In the genomic region with DNA sequence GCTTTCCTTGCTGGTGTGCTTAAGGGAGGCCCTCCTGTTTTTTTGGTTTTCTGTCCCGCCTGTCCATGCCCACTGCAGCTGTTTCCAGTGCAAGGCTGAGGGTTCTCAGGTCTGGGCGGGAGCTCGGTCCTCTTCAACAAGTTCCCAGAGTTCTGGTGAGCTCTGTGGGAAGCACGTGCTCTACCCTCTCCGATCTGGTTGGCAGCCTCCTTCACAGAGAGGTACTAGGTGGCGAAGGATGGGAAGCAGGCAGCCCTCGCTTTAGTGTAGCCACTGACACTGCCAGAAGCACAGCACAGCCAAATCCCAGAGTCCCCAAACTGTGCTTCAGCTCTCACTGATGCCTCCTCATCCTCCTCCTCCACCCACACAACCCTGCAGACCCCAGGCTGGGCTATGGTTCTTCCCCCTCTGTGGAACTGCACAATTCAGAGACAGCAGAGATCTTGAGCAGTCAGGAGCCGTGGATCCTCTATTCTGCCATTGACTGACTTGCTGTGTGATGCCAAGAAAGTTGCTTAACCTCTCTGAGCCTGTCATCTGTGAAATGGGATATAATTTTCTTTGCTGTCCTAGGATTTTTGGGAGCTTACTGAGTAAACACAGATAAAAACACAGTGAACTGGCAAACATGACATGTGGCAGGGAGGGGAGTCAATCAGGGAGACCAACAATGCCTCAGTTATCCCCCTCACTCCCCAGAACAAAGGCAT, we compare ENCODE assay signal across 20 cellular contexts. TPM values are rescaled to one million over a fixed set of nuclear protein-coding genes. Genes with fewer than 3 reads are reported as not detected.
DNase-seq lines count a peak whose midpoint lies in the region; ATAC-seq, FAIRE-seq and TF ChIP-seq lines count a peak whose summit lies in the region.
"Had no signal": no experiment of that assay in that cellular context is flagged by ENCODE, and none has a peak within 500 bp of the region (broad histone marks: within the 10 kb centered on the region; RNA-seq: fewer than 3 reads in every experiment).

No MANE protein-coding gene starts in this region.

- no peaks in the 10 kb centered on the region for H3K27me3 ChIP-seq in Karpas-422 (ENCODE audit: low read length)
- H3K27me3 ChIP-seq in bronchial epithelial cell (ENCODE audit: control insufficient read depth, insufficient read depth, low read length) = no peaks in the 10 kb centered on the region
- H3K27me3 ChIP-seq in heart right ventricle = peaks cover 0 to 14% (median 0%) of the 10 kb centered on the region in 7 donors
- H3K27me3 ChIP-seq in dorsolateral prefrontal cortex = peaks cover 0 to 1% (median 0%) of the 10 kb centered on the region in 45 donors
- no peaks in the 10 kb centered on the region for H3K27me3 ChIP-seq in CD8-positive, alpha-beta memory T cell (ENCODE audit: insufficient read depth, low read length, poor library complexity, severe bottlenecking)
- H3K27me3 ChIP-seq: BE2C had no signal

- H3K36me3 Mint-ChIP-seq in CD8-positive, alpha-beta memory T cell = no peaks in the 10 kb centered on the region
- H3K36me3 Mint-ChIP-seq: CD4-positive, alpha-beta memory T cell had no signal

- H3K4me1 Mint-ChIP-seq in CD8-positive, alpha-beta memory T cell = no peaks in the 10 kb centered on the region
- H3K4me1 Mint-ChIP-seq: CD4-positive, alpha-beta memory T cell had no signal

- H2AFZ ChIP-seq in Karpas-422 (ENCODE audit: low read length) = no peak overlapping the region

- TF ChIP-seq POLR2A in A549 (IDR thresholded peaks at IDR 0.05; ENCODE audit: low read length) = no peak

- TF ChIP-seq EP300 in A549 (IDR thresholded peaks at IDR 0.05) = no peak

- H3K4me3 Mint-ChIP-seq in CD8-positive, alpha-beta memory T cell = no peak overlapping the region
- H3K4me3 Mint-ChIP-seq: CD4-positive, alpha-beta memory T cell had no signal

- H3K9ac ChIP-seq in Karpas-422 (ENCODE audit: low read length) = no peak overlapping the region

- H3K9me3 Mint-ChIP-seq in CD8-positive, alpha-beta memory T cell = no peaks in the 10 kb centered on the region
- H3K9me3 Mint-ChIP-seq: CD4-positive, alpha-beta memory T cell had no signal

- no peak for TF ChIP-seq RAD21 in A549 (conservative IDR thresholded peaks at IDR 0.05 in 1 of 2, IDR thresholded peaks at IDR 0.05 in 1 of 2)

- no peak overlapping the region for H3K27ac Mint-ChIP-seq in CD8-positive, alpha-beta memory T cell
- H3K27ac Mint-ChIP-seq: CD4-positive, alpha-beta memory T cell had no signal

- no peak overlapping the region for H3K4me3 ChIP-seq in A549
- no peak overlapping the region for H3K4me3 ChIP-seq in Karpas-422 (ENCODE audit: low read length)
- no peak overlapping the region for H3K4me3 ChIP-seq in bronchial epithelial cell (ENCODE audit: low read depth, low read length)
- H3K4me3 ChIP-seq in heart right ventricle = no peak overlapping the region
- no peak overlapping the region for H3K4me3 ChIP-seq in dorsolateral prefrontal cortex
- no peak overlapping the region for H3K4me3 ChIP-seq in CD8-positive, alpha-beta memory T cell (ENCODE audit: low read length)

- DNase-seq in A549 (ENCODE audit: low read depth in 1 of 2, low spot score in 1 of 2) (no peak), Karpas-422 (peak; percentile 47), bronchial epithelial cell (ENCODE audit: low read depth) (no peak), heart right ventricle (peak; percentile 43 to 54), dorsolateral prefrontal cortex (no peak), GF-D8 (lab: John Stamatoyannopoulos, UW) (no peak)
- no peak for DNase-seq in CD8-positive, alpha-beta memory T cell
- DNase-seq: BE2C; CD4-positive, alpha-beta memory T cell; COR-L47; DMS153; DMS79 treated with DMSO at 0.1 percent for 48 hours; EL had no signal

- H3K9me3 ChIP-seq in A549 (no peaks in the 10 kb centered on the region), Karpas-422 (ENCODE audit: low read length) (no peaks in the 10 kb centered on the region), heart right ventricle (peaks cover 0 to 9% (median 3%) of the 10 kb centered on the region in 11 donors)
- H3K9me3 ChIP-seq in CD8-positive, alpha-beta memory T cell (ENCODE audit: low read length) = no peaks in the 10 kb centered on the region
- H3K9me3 ChIP-seq: BE2C had no signal

- no peak overlapping the region for H3K4me2 ChIP-seq in A549
- H3K4me2 ChIP-seq in Karpas-422 (ENCODE audit: low read depth, low read length, poor library complexity, severe bottlenecking) = no peak overlapping the region

- H3K36me3 ChIP-seq in Karpas-422 (ENCODE audit: insufficient read depth, low read length) (peaks cover 76% of the 10 kb centered on the region), bronchial epithelial cell (ENCODE audit: control insufficient read depth, insufficient read depth, low read length) (no peaks in the 10 kb centered on the region), heart right ventricle (no peaks in the 10 kb centered on the region)
- H3K36me3 ChIP-seq in CD8-positive, alpha-beta memory T cell (ENCODE audit: insufficient read depth, low read length) = no peaks in the 10 kb centered on the region
- H3K36me3 ChIP-seq: BE2C had no signal

- FAIRE-seq in A549 (lab: Jason Lieb, UNC) (no peak), bronchial epithelial cell (lab: Jason Lieb, UNC) (peak; percentile 43)
- FAIRE-seq: A204.1, D721Med, G401.6, H54 had no signal

- no peak for TF ChIP-seq CTCF in A549 (IDR thresholded peaks at IDR 0.05)
- TF ChIP-seq CTCF in bronchial epithelial cell (IDR thresholded peaks at IDR 0.05; ENCODE audit: insufficient read depth, low read length, severe bottlenecking) = no peak
- no peak for TF ChIP-seq CTCF in heart right ventricle (IDR thresholded peaks at IDR 0.05)
- TF ChIP-seq CTCF in dorsolateral prefrontal cortex (IDR thresholded peaks at IDR 0.05 in 54 of 56, conservative IDR thresholded peaks at IDR 0.05 in 2 of 56; ENCODE audit: low read depth in 1 of 56, partially characterized antibody in 56 of 56) = no peak

- POLR2A ChIA-PET in A549 (lab: Yijun Ruan, JAX) = no interaction called here
- POLR2A ChIA-PET in CD8-positive, alpha-beta memory T cell (lab: Charles Lee) = no interaction called here

- no peaks in the 10 kb centered on the region for H3K9me2 ChIP-seq in Karpas-422 (replicated peaks; ENCODE audit: insufficient read depth, low read length)

- H3K27ac ChIP-seq in A549 (no peak overlapping the region), Karpas-422 (ENCODE audit: low read length) (peak overlapping the region; percentile 2; the same call in 1 of the 2 replicates), heart right ventricle (peak overlapping the region in 4 of 10 donors; percentile 21 to 71 (median 48)), dorsolateral prefrontal cortex (peak overlapping the region in 8 of 59 donors; percentile 6 to 71 (median 57))
- H3K27ac ChIP-seq in CD8-positive, alpha-beta memory T cell (ENCODE audit: low read depth, low read length) = no peak overlapping the region
- H3K27ac ChIP-seq: C4-2B, HL-60 had no signal

- CTCF ChIA-PET in A549 (lab: Yijun Ruan, JAX) = interaction anchor here (0.9 to 1.4 kb wide), 2 partner anchors 9 to 207 kb away, joined by 3 to 4 read pairs; no protein-coding TSS in a partner anchor
- CTCF ChIA-PET in CD8-positive, alpha-beta memory T cell (lab: Charles Lee) = no interaction called here

- H4K20me1 ChIP-seq in Karpas-422 (ENCODE audit: insufficient read depth, low read depth, low read length) = peaks cover 76% of the 10 kb centered on the region

- 16% methylated on average over 8 of the region's 8 CpGs for WGBS in A549 (ENCODE audit: missing lambda C conversion rate)
- WGBS in heart right ventricle, 2 donors = 56 to 60% methylated on average over 8 of the region's 8 CpGs

- H3K4me1 ChIP-seq in A549 (no peaks in the 10 kb centered on the region), Karpas-422 (ENCODE audit: low read length) (peaks cover 100% of the 10 kb centered on the region), heart right ventricle (peaks cover 0 to 29% (median 15%) of the 10 kb centered on the region in 9 donors)
- no peaks in the 10 kb centered on the region for H3K4me1 ChIP-seq in CD8-positive, alpha-beta memory T cell (ENCODE audit: insufficient read depth, low read length)
- H3K4me1 ChIP-seq: BE2C had no signal

- intact Hi-C loops in heart right ventricle (cut with DNase I) = no loop called here
- intact Hi-C loops in dorsolateral prefrontal cortex (cut with DNase I) = no loop called here

- peaks cover 22 to 24% of the 10 kb centered on the region in 2 donors for H3K27me3 Mint-ChIP-seq in CD8-positive, alpha-beta memory T cell

- peaks cover 100% of the 10 kb centered on the region for H3K79me2 ChIP-seq in Karpas-422 (ENCODE audit: low read length)

- ATAC-seq in A549 (peak in 1 of 2 experiments; percentile 35; a peak in 3 of 6 replicates), heart right ventricle (peak; percentile 48 to 94 (median 76))
- ATAC-seq: HCT116 had no signal

TF ChIP-seq in A549, 52 proteins besides CTCF, POLR2A, EP300 and RAD21:
- no peak for TF ChIP-seq PHF8 (IDR thresholded peaks at IDR 0.05; ENCODE audit: borderline replicate concordance, low read depth)
- peak; percentile 30 for TF ChIP-seq ZFP36 (IDR thresholded peaks at IDR 0.05; ENCODE audit: borderline replicate concordance, partially characterized antibody)
- 0 out of 2 replicates have a peak, but pooled peaks have one; percentile 20 for TF ChIP-seq KDM1A (IDR thresholded peaks at IDR 0.05; ENCODE audit: low read depth)

RNA-seq across cellular contexts. Expression of gene KCNK12, which starts 10.5 kb away (rescaled TPM):
- polyA plus RNA-seq in A549 (2011; rRNA removed) (0.01 TPM in 2 replicates), A549 (2017; fragmentation: RNase III; extraction: RNeasy Plus Mini Kit Qiagen cat#74134 plus additional on column Dnase treatment) (0.01 TPM in 2 of 3 replicates, not detected in the other), heart right ventricle (under 1 TPM; 0.01 to 0.07 TPM)
- polyA plus RNA-seq in A549 (2012; cell fraction: cytosol; rRNA removed) = 0.01 and 0.04 TPM in 2 replicates
- 0.02 and 0.04 TPM in 2 replicates for polyA plus RNA-seq in A549 (2012; cell fraction: nucleus; rRNA removed)
- polyA minus RNA-seq in A549 (2011; rRNA and poly(A)+ RNA removed) = 0.17 TPM in 1 of 2 replicates, not detected in the other
- 64.5 and 107 TPM in 2 replicates for total RNA-seq in Karpas-422 (2014; rRNA removed; shearing (Covaris generic); ENCODE audit: low replicate concordance)
- total RNA-seq in bronchial epithelial cell (under 0.01 TPM in 2 replicates), heart right ventricle (under 1 TPM in 8 of 10 donors, not detected in 2; 0.04 to 0.76 (median 0.10) TPM), dorsolateral prefrontal cortex (10 to 100 TPM in 119 of 120 experiments, 1 to 10 TPM in 1; 5.3 to 38.0 (median 20.1) TPM)
- total RNA-seq in CD8-positive, alpha-beta memory T cell = under 1 TPM; 0.28 to 0.38 TPM
- 0.36 TPM for polyA plus RNA-seq in CD8-positive, alpha-beta memory T cell

Comparison
In these comparisons a context has a peak if more than half of its experiments do, and no peak if none do; other contexts are left out.
1. DNase-seq: peak in Karpas-422 (single experiment) and heart right ventricle (2 of 2); none in A549 (0 of 2), bronchial epithelial cell (single experiment), dorsolateral prefrontal cortex (0 of 10), CD8-positive, alpha-beta memory T cell (0 of 5) and GF-D8 (single experiment).